8 cellular contexts compared by ENCODE assay signal in the genomic region with DNA sequence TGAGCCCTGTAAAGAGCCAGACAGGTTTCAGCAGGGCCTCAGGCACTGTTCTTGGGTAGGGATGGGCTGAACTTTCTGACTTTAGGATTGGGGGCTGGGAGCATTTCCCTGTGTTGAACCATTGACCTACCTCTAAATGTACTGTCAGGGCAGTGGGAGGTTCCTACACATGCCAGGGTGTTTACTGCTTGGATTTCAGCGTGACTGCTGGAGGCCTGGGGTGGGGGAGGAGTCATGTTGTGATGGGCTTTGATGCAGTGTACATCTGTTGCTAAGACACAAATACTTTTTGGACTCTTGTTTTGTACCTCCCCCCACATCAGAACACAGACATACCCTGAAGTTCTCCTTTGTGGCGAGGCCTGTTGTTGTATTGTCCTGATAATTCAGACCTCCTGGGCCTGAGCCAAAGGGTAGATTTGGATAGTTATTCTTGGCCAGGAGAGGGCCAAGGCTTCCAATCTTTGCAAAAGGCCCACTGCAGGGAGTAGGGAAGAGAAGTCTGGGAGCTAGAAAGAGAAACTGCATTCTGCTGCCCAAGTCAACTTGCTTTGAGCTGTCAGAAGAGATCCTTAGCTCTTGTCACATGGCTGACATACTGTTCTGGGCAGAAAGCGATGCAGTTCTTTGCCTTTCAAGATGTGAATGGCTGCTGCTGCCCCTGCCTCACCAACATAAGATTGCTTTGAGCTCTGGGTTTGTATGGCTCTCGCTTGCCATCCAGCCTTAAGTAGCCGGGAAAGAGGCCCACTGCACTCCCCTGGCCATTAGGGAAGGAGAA. TPM values are rescaled to one million over a fixed set of nuclear protein-coding genes. Genes with fewer than 3 reads are reported as not detected.
DNase-seq lines count a peak whose midpoint lies in the region; ATAC-seq and TF ChIP-seq lines count a peak whose summit lies in the region.

No MANE protein-coding gene starts in this region.

- no peak for TF ChIP-seq CTCF in GM12865 (IDR thresholded peaks at IDR 0.05; ENCODE audit: insufficient read depth, low read depth, low read length, missing control alignments)
- no peak for TF ChIP-seq CTCF in SU-DHL-6 (IDR thresholded peaks at IDR 0.05; ENCODE audit: insufficient read depth, low read length, poor library complexity, severe bottlenecking)
- TF ChIP-seq CTCF in neural cell (IDR thresholded peaks at IDR 0.05; ENCODE audit: poor library complexity, severe bottlenecking) = no peak
- TF ChIP-seq CTCF in GM20000 (IDR thresholded peaks at IDR 0.05; ENCODE audit: extremely low read depth, missing control alignments) = no peak

- H3K9ac ChIP-seq in SU-DHL-6 (ENCODE audit: low read length) = peak overlapping the region; percentile 11; the same call in 1 of the 2 replicates
- no peak overlapping the region for H3K9ac ChIP-seq in neural cell (ENCODE audit: low read length)

- H3F3A ChIP-seq in SU-DHL-6 (ENCODE audit: insufficient read depth) = peaks cover 3% of the 10 kb centered on the region; the same call in 1 of the 2 replicates
- H3F3A ChIP-seq in neural cell (ENCODE audit: insufficient read depth, low read length, poor library complexity, severe bottlenecking) = no peaks in the 10 kb centered on the region

- H3K9me2 ChIP-seq in SU-DHL-6 (replicated peaks; ENCODE audit: insufficient read depth, low read length) (no peaks in the 10 kb centered on the region), neural cell (ENCODE audit: insufficient read depth, low read length) (no peaks in the 10 kb centered on the region)

- H3K9me3 ChIP-seq in SU-DHL-6 (ENCODE audit: insufficient read depth, low read length) = no peaks in the 10 kb centered on the region
- H3K9me3 ChIP-seq in neural cell (ENCODE audit: low read length) = no peaks in the 10 kb centered on the region

- H3K27me3 ChIP-seq in SU-DHL-6 (ENCODE audit: low read length) (no peaks in the 10 kb centered on the region), neural cell (ENCODE audit: insufficient read depth, low read depth, low read length) (no peaks in the 10 kb centered on the region)

- H3K36me3 ChIP-seq in SU-DHL-6 (ENCODE audit: low read length) = no peaks in the 10 kb centered on the region
- H3K36me3 ChIP-seq in neural cell (ENCODE audit: insufficient read depth, low read length) = no peaks in the 10 kb centered on the region

- ATAC-seq in esophagus mucosa (peak; percentile 2), GM19023 (IDR thresholded peaks at IDR 0.05; ENCODE audit: unreplicated experiment) (no peak), GM21367 (IDR thresholded peaks at IDR 0.05; ENCODE audit: unreplicated experiment) (no peak)

- H3K4me3 ChIP-seq in GM12865 (ENCODE audit: low read depth, low read length) = peak overlapping the region; percentile 7; the same call in 1 of the 2 replicates
- H3K4me3 ChIP-seq in SU-DHL-6 (ENCODE audit: insufficient read depth, low read length, poor library complexity, severe bottlenecking) = no peak overlapping the region
- H3K4me3 ChIP-seq in neural cell (ENCODE audit: low read length) = peak overlapping the region; percentile 85

- H3K79me2 ChIP-seq in SU-DHL-6 (ENCODE audit: insufficient read depth, low read length) = peaks cover 79% of the 10 kb centered on the region
- H3K79me2 ChIP-seq in neural cell (replicated peaks; ENCODE audit: insufficient read depth, low read length) = peaks cover 65% of the 10 kb centered on the region

- H3K27ac ChIP-seq in SU-DHL-6 (ENCODE audit: low read depth, low read length) = peak overlapping the region; percentile 36
- H3K27ac ChIP-seq in neural cell (ENCODE audit: low read length) = no peak overlapping the region

- no peak for DNase-seq in GM12865 (ENCODE audit: low read depth)
- no peak for DNase-seq in GM20000 (ENCODE audit: low spot score)
- DNase-seq in activated CD4-positive, CD25-positive, alpha-beta regulatory T cell (lab: John Stamatoyannopoulos, UW) = no peak

- TF ChIP-seq EP300 in neural cell (conservative IDR thresholded peaks at IDR 0.05; ENCODE audit: poor library complexity, severe bottlenecking) = no peak

- H2AFZ ChIP-seq in SU-DHL-6 (ENCODE audit: low read depth, low read length, severe bottlenecking) (no peak overlapping the region), neural cell (ENCODE audit: low read depth, low read length) (no peak overlapping the region)

- H4K20me1 ChIP-seq in SU-DHL-6 (ENCODE audit: low read depth, low read length) (no peaks in the 10 kb centered on the region), neural cell (ENCODE audit: insufficient read depth) (peaks cover 5% of the 10 kb centered on the region)

- H3K4me2 ChIP-seq in SU-DHL-6 (ENCODE audit: low read depth, low read length, poor library complexity, severe bottlenecking) (peak overlapping the region; percentile 40), neural cell (ENCODE audit: low read length) (no peak overlapping the region)

- TF ChIP-seq RAD21 in neural cell (conservative IDR thresholded peaks at IDR 0.05) = no peak

TF ChIP-seq in neural cell, 6 proteins besides CTCF, POLR2A, EP300 and RAD21:
- no peak for TF ChIP-seq EZH2 (IDR thresholded peaks at IDR 0.05; ENCODE audit: borderline replicate concordance, insufficient read depth, low read length, poor library complexity, severe bottlenecking)
- TF ChIP-seq POLR2AphosphoS5 (IDR thresholded peaks at IDR 0.05) = no peak
- TF ChIP-seq TAF1 (IDR thresholded peaks at IDR 0.05; ENCODE audit: low read depth) = no peak
- no peak for TF ChIP-seq MXI1 (conservative IDR thresholded peaks at IDR 0.05; ENCODE audit: poor library complexity, severe bottlenecking)
- TF ChIP-seq, protein P1, sequence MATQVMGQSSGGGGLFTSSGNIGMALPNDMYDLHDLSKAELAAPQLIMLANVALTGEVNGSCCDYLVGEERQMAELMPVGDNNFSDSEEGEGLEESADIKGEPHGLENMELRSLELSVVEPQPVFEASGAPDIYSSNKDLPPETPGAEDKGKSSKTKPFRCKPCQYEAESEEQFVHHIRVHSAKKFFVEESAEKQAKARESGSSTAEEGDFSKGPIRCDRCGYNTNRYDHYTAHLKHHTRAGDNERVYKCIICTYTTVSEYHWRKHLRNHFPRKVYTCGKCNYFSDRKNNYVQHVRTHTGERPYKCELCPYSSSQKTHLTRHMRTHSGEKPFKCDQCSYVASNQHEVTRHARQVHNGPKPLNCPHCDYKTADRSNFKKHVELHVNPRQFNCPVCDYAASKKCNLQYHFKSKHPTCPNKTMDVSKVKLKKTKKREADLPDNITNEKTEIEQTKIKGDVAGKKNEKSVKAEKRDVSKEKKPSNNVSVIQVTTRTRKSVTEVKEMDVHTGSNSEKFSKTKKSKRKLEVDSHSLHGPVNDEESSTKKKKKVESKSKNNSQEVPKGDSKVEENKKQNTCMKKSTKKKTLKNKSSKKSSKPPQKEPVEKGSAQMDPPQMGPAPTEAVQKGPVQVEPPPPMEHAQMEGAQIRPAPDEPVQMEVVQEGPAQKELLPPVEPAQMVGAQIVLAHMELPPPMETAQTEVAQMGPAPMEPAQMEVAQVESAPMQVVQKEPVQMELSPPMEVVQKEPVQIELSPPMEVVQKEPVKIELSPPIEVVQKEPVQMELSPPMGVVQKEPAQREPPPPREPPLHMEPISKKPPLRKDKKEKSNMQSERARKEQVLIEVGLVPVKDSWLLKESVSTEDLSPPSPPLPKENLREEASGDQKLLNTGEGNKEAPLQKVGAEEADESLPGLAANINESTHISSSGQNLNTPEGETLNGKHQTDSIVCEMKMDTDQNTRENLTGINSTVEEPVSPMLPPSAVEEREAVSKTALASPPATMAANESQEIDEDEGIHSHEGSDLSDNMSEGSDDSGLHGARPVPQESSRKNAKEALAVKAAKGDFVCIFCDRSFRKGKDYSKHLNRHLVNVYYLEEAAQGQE (IDR thresholded peaks at IDR 0.05; ENCODE audit: borderline replicate concordance) = no peak
- TF ChIP-seq SMC3 (conservative IDR thresholded peaks at IDR 0.05; ENCODE audit: poor library complexity) = no peak

RNA-seq across cellular contexts. Expression of a gene that starts 3.7 kb away (rescaled TPM):
- 90.4 TPM for total RNA-seq in esophagus mucosa
- polyA plus RNA-seq in neural cell = 48.4 and 67.1 TPM in 2 replicates
- polyA minus RNA-seq in neural cell = 82.2 and 96.9 TPM in 2 replicates

RNA-seq across cellular contexts. Expression of a gene that starts 14.3 kb away (rescaled TPM):
- 17.3 TPM for total RNA-seq in esophagus mucosa
- polyA plus RNA-seq in neural cell = not detected in 2 replicates
- polyA minus RNA-seq in neural cell = not detected in 2 replicates

RNA-seq across cellular contexts. Expression of a gene that starts 49.4 kb away (rescaled TPM):
- 29.2 TPM for total RNA-seq in esophagus mucosa
- polyA plus RNA-seq in neural cell = 336 and 363 TPM in 2 replicates
- 205 and 210 TPM in 2 replicates for polyA minus RNA-seq in neural cell

RNA-seq across cellular contexts. Expression of a gene that starts 55.7 kb away (rescaled TPM):
- total RNA-seq in esophagus mucosa = 17.4 TPM
- polyA plus RNA-seq in neural cell = 29.0 and 34.7 TPM in 2 replicates
- polyA minus RNA-seq in neural cell = 25.7 and 30.7 TPM in 2 replicates
